In genomic region chr16:68283840-68284595, GRCh38 we compare ENCODE assay signal across 8 cellular contexts. TPM values are rescaled to one million over a fixed set of nuclear protein-coding genes. Genes with fewer than 3 reads are reported as not detected.
DNase-seq lines count a peak whose midpoint lies in the region; ATAC-seq, FAIRE-seq and TF ChIP-seq lines count a peak whose summit lies in the region.

No MANE protein-coding gene starts in this region.

- H3F3A ChIP-seq in PC-3 (ENCODE audit: low read length, unreplicated experiment) = no peaks in the 10 kb centered on the region

- SMC1A ChIA-PET in GM12878 (lab: Charles Lee; ENCODE audit: uncharacterized antibody, unreplicated experiment) = interaction anchor here (0.5 to 16.5 kb wide), 14 partner anchors 8 to 187 kb away, joined by 3 to 253 read pairs (median 4); partner anchors contain the start of genes PRMT7, SLC7A6 and SLC7A6OS

- H3K27me3 ChIP-seq in GM12878 (replicated peaks in 1 of 2; ENCODE audit: control insufficient read depth in 2 of 2, insufficient read depth in 2 of 2, low read length in 1 of 2) (no peaks in the 10 kb centered on the region), prostate gland (replicated peaks; ENCODE audit: insufficient read depth) (no peaks in the 10 kb centered on the region), PC-3 (ENCODE audit: low read length) (no peaks in the 10 kb centered on the region)

- H3K4me2 ChIP-seq in GM12878 (ENCODE audit: control insufficient read depth, insufficient read depth) (peak overlapping the region; percentile 77), PC-3 (ENCODE audit: low read length) (no peak overlapping the region)

- CTCF ChIA-PET in GM12878 (lab: Yijun Ruan, JAX) = interaction anchor here (0.8 to 5.2 kb wide), 12 partner anchors 8 to 101 kb away, joined by 3 to 126 read pairs (median 4); partner anchors contain the start of genes PRMT7, SLC7A6 and SLC7A6OS
- CTCF ChIA-PET in PC-3 (lab: Charles Lee) = no interaction called here

- TF ChIP-seq POLR2A in GM12878 (IDR thresholded peaks at IDR 0.05; ENCODE audit: low read depth, low read length) (no peak), prostate gland (IDR thresholded peaks at IDR 0.05) (no peak)

- H3K79me2 ChIP-seq in GM12878 (ENCODE audit: control insufficient read depth, insufficient read depth, low read length) (peaks cover 58% of the 10 kb centered on the region), PC-3 (ENCODE audit: low read length) (peaks cover 18% of the 10 kb centered on the region; the same call in 1 of the 2 replicates)

- 13% methylated on average over 9 of the region's 9 CpGs for WGBS in GM12878 (ENCODE audit: insufficient coverage, insufficient replicate concordance, low lambda C conversion rate, missing lambda C conversion rate)
- 70% methylated on average over 9 of the region's 9 CpGs for WGBS in prostate gland

- H3K9me2 ChIP-seq in PC-3 (replicated peaks; ENCODE audit: low read length) = no peaks in the 10 kb centered on the region

- TF ChIP-seq CTCF in GM12878 (IDR thresholded peaks at IDR 0.05 in 2 of 3, conservative IDR thresholded peaks at IDR 0.05 in 1 of 3; ENCODE audit: control insufficient read depth in 2 of 3, extremely low read depth in 1 of 3, insufficient read depth in 1 of 3, low read depth in 3 of 3, low read length in 3 of 3) (no peak), prostate gland (IDR thresholded peaks at IDR 0.05) (no peak), PC-3 (conservative IDR thresholded peaks at IDR 0.05; ENCODE audit: low read depth, low read length) (no peak)

- H2AFZ ChIP-seq in GM12878 (ENCODE audit: control insufficient read depth, low read depth, low read length) (no peak overlapping the region), PC-3 (ENCODE audit: low read length) (no peak overlapping the region)

- intact Hi-C loops in GM12878 (cut with micrococcal nuclease; ENCODE audit: unreplicated experiment) (no loop called here), prostate gland (cut with DNase I) (no loop called here), PC-3 (cut with micrococcal nuclease) (no loop called here)

- no peak for TF ChIP-seq EP300 in GM12878 (IDR thresholded peaks at IDR 0.05; ENCODE audit: borderline replicate concordance in 1 of 2, control insufficient read depth in 1 of 2, low read depth in 2 of 2, low read length in 2 of 2)

- H3K36me3 ChIP-seq in GM12878 (ENCODE audit: control insufficient read depth in 2 of 2, insufficient read depth in 2 of 2, low read length in 1 of 2) (peaks cover 15% of the 10 kb centered on the region in 2 experiments), prostate gland (no peaks in the 10 kb centered on the region), PC-3 (ENCODE audit: low read depth, low read length) (peaks cover 10% of the 10 kb centered on the region; the same call in 1 of the 2 replicates)

- H3K27ac ChIP-seq in GM12878 (ENCODE audit: control insufficient read depth, insufficient read depth) (peak overlapping the region; percentile 91), prostate gland (peak overlapping the region; percentile 32 to 44), PC-3 (ENCODE audit: low read length) (no peak overlapping the region)

- DNase-seq in GM12878 (ENCODE audit: low read depth, low spot score) (no peak), prostate gland (ENCODE audit: low spot score) (no peak), PC-3 (no peak), SK-N-DZ (ENCODE audit: low spot score) (no peak)
- DNase-seq in activated CD4-positive, alpha-beta T cell treated with anti-CD3 and anti-CD28 coated beads, Interleukin-2, amount 50 U/mL, for 1 hour = no peak

- RAD21 ChIA-PET in GM12878 (lab: Charles Lee; ENCODE audit: unreplicated experiment) = interaction anchor here (1.0 to 4.8 kb wide), 14 partner anchors 8 to 186 kb away, joined by 3 to 97 read pairs (median 7); partner anchors contain the start of genes PRMT7, SLC7A6 and SLC7A6OS

- H3K9ac ChIP-seq in GM12878 (ENCODE audit: control insufficient read depth, insufficient read depth, low read length) (peak overlapping the region; percentile 56), PC-3 (ENCODE audit: low read length) (no peak overlapping the region)

- ATAC-seq in GM18498 (IDR thresholded peaks at IDR 0.05; ENCODE audit: unreplicated experiment) (peak; percentile 54), HG02885 (IDR thresholded peaks at IDR 0.05; ENCODE audit: poor library complexity, unreplicated experiment) (peak; percentile 56), GM12878 (peak; percentile 68), GM18520 (IDR thresholded peaks at IDR 0.05; ENCODE audit: unreplicated experiment) (no peak), PC-3 (no peak)

- POLR2A ChIA-PET in GM12878 (lab: Charles Lee) = interaction anchor here (0.6 to 11.1 kb wide), 17 partner anchors 8 to 199 kb away, joined by 3 to 177 read pairs (median 4); partner anchors contain the start of genes NFATC3, PRMT7, SLC7A6 and SLC7A6OS
- POLR2A ChIA-PET in PC-3 (lab: Charles Lee; ENCODE audit: unreplicated experiment) = interaction anchor here (0.6 kb wide), 1 partner anchor 20 kb away, joined by 4 read pairs; the partner anchor contains the start of gene SLC7A6

- no peak for TF ChIP-seq RAD21 in GM12878 (IDR thresholded peaks at IDR 0.05; ENCODE audit: insufficient read depth, low read depth, low read length)

- peaks cover 70% of the 10 kb centered on the region for H3K4me1 ChIP-seq in GM12878 (ENCODE audit: control insufficient read depth, insufficient read depth, low read length)
- no peaks in the 10 kb centered on the region for H3K4me1 ChIP-seq in prostate gland (replicated peaks)
- peaks cover 15% of the 10 kb centered on the region for H3K4me1 ChIP-seq in PC-3 (ENCODE audit: insufficient read depth, low read length)

- H3K4me3 ChIP-seq in GM12878 (peak overlapping the region; percentile 23; the same call in 1 of the 2 replicates), prostate gland (no peak overlapping the region), PC-3 (ENCODE audit: low read length) (no peak overlapping the region)

- in situ Hi-C loops in GM12878 (cut with MboI) = no loop called here

- BruUV-seq in GM12878 (replicated peaks; lab: Mats Ljungman, UMichigan) = no TSS peak
- BruUV-seq in PC-3 (replicated peaks; lab: Mats Ljungman, UMichigan) = no TSS peak

- H4K20me1 ChIP-seq in GM12878 (ENCODE audit: control insufficient read depth, insufficient read depth) (no peaks in the 10 kb centered on the region), PC-3 (ENCODE audit: low read length) (no peaks in the 10 kb centered on the region)

- no peak for FAIRE-seq in GM12878 (lab: Jason Lieb, UNC)

- no peaks in the 10 kb centered on the region for H3K9me3 ChIP-seq in GM12878 (replicated peaks; ENCODE audit: control insufficient read depth, insufficient read depth, low read length)
- H3K9me3 ChIP-seq in prostate gland = no peaks in the 10 kb centered on the region
- H3K9me3 ChIP-seq in PC-3 (ENCODE audit: low read length) = no peaks in the 10 kb centered on the region

RNA-seq across cellular contexts. Expression of gene SLC7A6, which starts 19.7 kb away (rescaled TPM):
- 208 and 222 TPM in 2 replicates for total RNA-seq in GM12878 (2013; cell fraction: nucleolus; rRNA removed)
- 29.8 and 33.9 TPM in 2 replicates for total RNA-seq in GM12878 (2014; rRNA removed)
- 27.4 and 27.5 TPM in 2 replicates for total RNA-seq in GM12878 (2014; rRNA removed; fragmentation: Illumina TruSeq; extraction: Trizol)
- 51.3 and 60.4 TPM in 2 replicates for total RNA-seq in GM12878 (2021)
- polyA plus RNA-seq in GM12878 (2011; ENCODE audit: low read depth) = 28.5 TPM
- 46.3 and 53.6 TPM in 2 replicates for polyA plus RNA-seq in GM12878 (2011; rRNA removed)
- polyA plus RNA-seq in GM12878 (2011; cell fraction: cytosol; rRNA removed) = 49.2 and 50.2 TPM in 2 replicates
- 208 and 220 TPM in 2 replicates for polyA plus RNA-seq in GM12878 (2011; cell fraction: nucleus; rRNA removed)
- polyA plus RNA-seq in GM12878 (2012) = 25.9 and 29.0 TPM in 2 replicates
- polyA plus RNA-seq in GM12878 (2014; fragmentation: Illumina TruSeq; extraction: Trizol) = 60.1 and 66.5 TPM in 2 replicates
- 1 to 10 TPM; 8.2 TPM for polyA plus RNA-seq in GM12878 (2014; fragmentation: Nextera tagmentation; extraction: Ambion mirVana)
- polyA plus RNA-seq in GM12878 (2014; rRNA removed) = 52.7 and 55.0 TPM in 2 replicates
- 10 to 100 TPM; 26.6 to 27.4 TPM for polyA plus RNA-seq in GM12878 (2016; fragmentation: Nextera tagmentation; extraction: Ambion mirVana)
- polyA minus RNA-seq in GM12878 (2011; rRNA and poly(A)+ RNA removed) = 106 and 130 TPM in 2 replicates
- polyA minus RNA-seq in GM12878 (2011; cell fraction: cytosol; rRNA and poly(A)+ RNA removed) = 28.4 and 29.1 TPM in 2 replicates
- polyA minus RNA-seq in GM12878 (2011; cell fraction: nucleus; rRNA and poly(A)+ RNA removed) = 45.0 and 65.2 TPM in 2 replicates
- 10 to 100 TPM; 12.8 to 30.5 TPM for total RNA-seq in prostate gland
- total RNA-seq in PC-3 (2014; rRNA removed) = 22.2 and 24.7 TPM in 2 replicates
- 19.0 and 24.7 TPM in 2 replicates for polyA plus RNA-seq in SK-N-DZ (2014; cell fraction: cytosol; rRNA removed)
- 38.3 and 64.3 TPM in 2 replicates for polyA plus RNA-seq in SK-N-DZ (2014; cell fraction: nucleus; rRNA removed)

RNA-seq across cellular contexts. Expression of gene SLC7A6OS, which starts 26.7 kb away (rescaled TPM):
- total RNA-seq in GM12878 (2013; cell fraction: nucleolus; rRNA removed) = 46.8 and 51.0 TPM in 2 replicates
- 16.0 and 17.7 TPM in 2 replicates for total RNA-seq in GM12878 (2014; rRNA removed)
- 17.7 and 18.1 TPM in 2 replicates for total RNA-seq in GM12878 (2014; rRNA removed; fragmentation: Illumina TruSeq; extraction: Trizol)
- total RNA-seq in GM12878 (2021) = 17.7 and 22.0 TPM in 2 replicates
- 11.8 TPM for polyA plus RNA-seq in GM12878 (2011; ENCODE audit: low read depth)
- 17.8 and 19.6 TPM in 2 replicates for polyA plus RNA-seq in GM12878 (2011; rRNA removed)
- 8.7 and 9.2 TPM in 2 replicates for polyA plus RNA-seq in GM12878 (2011; cell fraction: cytosol; rRNA removed)
- polyA plus RNA-seq in GM12878 (2011; cell fraction: nucleus; rRNA removed) = 28.2 and 29.3 TPM in 2 replicates
- 14.3 and 16.2 TPM in 2 replicates for polyA plus RNA-seq in GM12878 (2012)
- 16.0 and 16.8 TPM in 2 replicates for polyA plus RNA-seq in GM12878 (2014; fragmentation: Illumina TruSeq; extraction: Trizol)
- polyA plus RNA-seq in GM12878 (2014; fragmentation: Nextera tagmentation; extraction: Ambion mirVana) = 1 to 10 TPM; 2.9 to 6.4 TPM
- polyA plus RNA-seq in GM12878 (2014; rRNA removed) = 13.9 and 16.0 TPM in 2 replicates
- polyA plus RNA-seq in GM12878 (2016; fragmentation: Nextera tagmentation; extraction: Ambion mirVana) = 10 to 100 TPM; 23.8 to 27.4 TPM
- 11.2 and 13.8 TPM in 2 replicates for polyA minus RNA-seq in GM12878 (2011; rRNA and poly(A)+ RNA removed)
- polyA minus RNA-seq in GM12878 (2011; cell fraction: cytosol; rRNA and poly(A)+ RNA removed) = 2.8 and 2.9 TPM in 2 replicates
- 10.0 and 16.6 TPM in 2 replicates for polyA minus RNA-seq in GM12878 (2011; cell fraction: nucleus; rRNA and poly(A)+ RNA removed)
- 10 to 100 TPM in 1 of 2 donors, 1 to 10 TPM in 1; 10.0 to 23.6 TPM for total RNA-seq in prostate gland
- total RNA-seq in PC-3 (2014; rRNA removed) = 12.6 TPM in 2 replicates
- polyA plus RNA-seq in SK-N-DZ (2014; cell fraction: cytosol; rRNA removed) = 14.8 and 15.7 TPM in 2 replicates
- 33.2 and 43.1 TPM in 2 replicates for polyA plus RNA-seq in SK-N-DZ (2014; cell fraction: nucleus; rRNA removed)

RNA-seq across cellular contexts. Expression of gene PRMT7, which starts 26.8 kb away (rescaled TPM):
- 287 and 321 TPM in 2 replicates for total RNA-seq in GM12878 (2013; cell fraction: nucleolus; rRNA removed)
- 45.8 and 48.5 TPM in 2 replicates for total RNA-seq in GM12878 (2014; rRNA removed)
- 32.6 and 33.4 TPM in 2 replicates for total RNA-seq in GM12878 (2014; rRNA removed; fragmentation: Illumina TruSeq; extraction: Trizol)
- 45.4 and 47.6 TPM in 2 replicates for total RNA-seq in GM12878 (2021)
- polyA plus RNA-seq in GM12878 (2011; ENCODE audit: low read depth) = 16.4 TPM
- 40.7 and 49.3 TPM in 2 replicates for polyA plus RNA-seq in GM12878 (2011; rRNA removed)
- 51.4 and 85.8 TPM in 2 replicates for polyA plus RNA-seq in GM12878 (2011; cell fraction: cytosol; rRNA removed)
- 460 and 573 TPM in 2 replicates for polyA plus RNA-seq in GM12878 (2011; cell fraction: nucleus; rRNA removed)
- 32.4 and 33.5 TPM in 2 replicates for polyA plus RNA-seq in GM12878 (2012)
- 28.6 and 43.3 TPM in 2 replicates for polyA plus RNA-seq in GM12878 (2014; fragmentation: Illumina TruSeq; extraction: Trizol)
- polyA plus RNA-seq in GM12878 (2014; fragmentation: Nextera tagmentation; extraction: Ambion mirVana) = 1 to 10 TPM; 5.1 to 5.6 TPM
- 52.4 and 56.1 TPM in 2 replicates for polyA plus RNA-seq in GM12878 (2014; rRNA removed)
- polyA plus RNA-seq in GM12878 (2016; fragmentation: Nextera tagmentation; extraction: Ambion mirVana) = 10 to 100 TPM; 36.9 to 40.7 TPM
- polyA minus RNA-seq in GM12878 (2011; rRNA and poly(A)+ RNA removed) = 54.9 and 77.8 TPM in 2 replicates
- 20.1 and 21.9 TPM in 2 replicates for polyA minus RNA-seq in GM12878 (2011; cell fraction: cytosol; rRNA and poly(A)+ RNA removed)
- 77.7 and 124 TPM in 2 replicates for polyA minus RNA-seq in GM12878 (2011; cell fraction: nucleus; rRNA and poly(A)+ RNA removed)
- total RNA-seq in prostate gland = 10 to 100 TPM; 45.2 to 77.9 TPM
- total RNA-seq in PC-3 (2014; rRNA removed) = 46.4 and 48.1 TPM in 2 replicates
- polyA plus RNA-seq in SK-N-DZ (2014; cell fraction: cytosol; rRNA removed) = 53.7 and 60.6 TPM in 2 replicates
- 116 and 144 TPM in 2 replicates for polyA plus RNA-seq in SK-N-DZ (2014; cell fraction: nucleus; rRNA removed)

RNA-seq across cellular contexts. Expression of gene PLA2G15, which starts 38.8 kb away (rescaled TPM):
- 16.6 and 18.3 TPM in 2 replicates for total RNA-seq in GM12878 (2013; cell fraction: nucleolus; rRNA removed)
- total RNA-seq in GM12878 (2014; rRNA removed) (8.2 and 8.4 TPM in 2 replicates), GM12878 (2014; rRNA removed; fragmentation: Illumina TruSeq; extraction: Trizol) (3.4 and 3.8 TPM in 2 replicates), GM12878 (2021) (7.6 and 7.8 TPM in 2 replicates), prostate gland (10 to 100 TPM; 15.7 to 39.5 TPM), PC-3 (2014; rRNA removed) (16.4 and 16.8 TPM in 2 replicates)
- polyA plus RNA-seq in GM12878 (2011; ENCODE audit: low read depth) = 3.6 TPM
- polyA plus RNA-seq in GM12878 (2011; rRNA removed) (3.1 and 6.3 TPM in 2 replicates), GM12878 (2014; fragmentation: Illumina TruSeq; extraction: Trizol) (1.5 and 3.0 TPM in 2 replicates), GM12878 (2014; fragmentation: Nextera tagmentation; extraction: Ambion mirVana) (1 to 10 TPM in 1 of 2 experiments, under 1 TPM in 1; 0.31 to 1.1 TPM), GM12878 (2014; rRNA removed) (7.8 and 8.5 TPM in 2 replicates), GM12878 (2016; fragmentation: Nextera tagmentation; extraction: Ambion mirVana) (1 to 10 TPM; 7.3 to 9.4 TPM)
- polyA plus RNA-seq in GM12878 (2011; cell fraction: cytosol; rRNA removed) = 8.2 and 8.9 TPM in 2 replicates
- 11.1 and 11.3 TPM in 2 replicates for polyA plus RNA-seq in GM12878 (2011; cell fraction: nucleus; rRNA removed)
- polyA plus RNA-seq in GM12878 (2012) = 5.8 and 8.0 TPM in 2 replicates
- polyA minus RNA-seq in GM12878 (2011; rRNA and poly(A)+ RNA removed) = 8.5 and 8.7 TPM in 2 replicates
- 4.8 and 5.7 TPM in 2 replicates for polyA minus RNA-seq in GM12878 (2011; cell fraction: cytosol; rRNA and poly(A)+ RNA removed)
- polyA minus RNA-seq in GM12878 (2011; cell fraction: nucleus; rRNA and poly(A)+ RNA removed) = 4.1 and 7.2 TPM in 2 replicates
- polyA plus RNA-seq in SK-N-DZ (2014; cell fraction: cytosol; rRNA removed) = 13.1 and 15.1 TPM in 2 replicates
- 12.6 and 13.1 TPM in 2 replicates for polyA plus RNA-seq in SK-N-DZ (2014; cell fraction: nucleus; rRNA removed)

RNA-seq across cellular contexts. Expression of gene ESRP2, which starts 48.1 kb away (rescaled TPM):
- not detected in 2 replicates for total RNA-seq in GM12878 (2013; cell fraction: nucleolus; rRNA removed)
- 0.11 TPM in 1 of 2 replicates, not detected in the other for total RNA-seq in GM12878 (2014; rRNA removed)
- 0.04 TPM in 1 of 2 replicates, not detected in the other for total RNA-seq in GM12878 (2014; rRNA removed; fragmentation: Illumina TruSeq; extraction: Trizol)
- 0.08 and 0.29 TPM in 2 replicates for total RNA-seq in GM12878 (2021)
- polyA plus RNA-seq in GM12878 (2011; ENCODE audit: low read depth) = not detected
- not detected in 2 replicates for polyA plus RNA-seq in GM12878 (2011; rRNA removed)
- polyA plus RNA-seq in GM12878 (2011; cell fraction: cytosol; rRNA removed) = not detected in 2 replicates
- 0.03 and 0.18 TPM in 2 replicates for polyA plus RNA-seq in GM12878 (2011; cell fraction: nucleus; rRNA removed)
- polyA plus RNA-seq in GM12878 (2012) = 0.10 and 0.42 TPM in 2 replicates
- 0.06 TPM in 1 of 2 replicates, not detected in the other for polyA plus RNA-seq in GM12878 (2014; fragmentation: Illumina TruSeq; extraction: Trizol)
- polyA plus RNA-seq in GM12878 (2014; fragmentation: Nextera tagmentation; extraction: Ambion mirVana) = under 1 TPM in 1 of 2 experiments, not detected in 1; 0.08 TPM
- polyA plus RNA-seq in GM12878 (2014; rRNA removed) = 0.13 and 0.23 TPM in 2 replicates
- polyA plus RNA-seq in GM12878 (2016; fragmentation: Nextera tagmentation; extraction: Ambion mirVana) = under 1 TPM; 0.12 to 0.64 TPM
- 0.10 TPM in 1 of 2 replicates, not detected in the other for polyA minus RNA-seq in GM12878 (2011; rRNA and poly(A)+ RNA removed)
- polyA minus RNA-seq in GM12878 (2011; cell fraction: cytosol; rRNA and poly(A)+ RNA removed) = 1.0 TPM in 1 of 2 replicates, not detected in the other
- polyA minus RNA-seq in GM12878 (2011; cell fraction: nucleus; rRNA and poly(A)+ RNA removed) = 0.36 and 0.38 TPM in 2 replicates
- total RNA-seq in prostate gland = 10 to 100 TPM; 24.5 to 48.1 TPM
- total RNA-seq in PC-3 (2014; rRNA removed) = 46.9 and 48.1 TPM in 2 replicates
- 0.07 and 3.4 TPM in 2 replicates for polyA plus RNA-seq in SK-N-DZ (2014; cell fraction: cytosol; rRNA removed)
- 0.24 and 1.7 TPM in 2 replicates for polyA plus RNA-seq in SK-N-DZ (2014; cell fraction: nucleus; rRNA removed)

Comparison
In these comparisons a context has a peak if more than half of its experiments do, and no peak if none do; other contexts are left out.
1. ATAC-seq: peak in GM18498 (single experiment), HG02885 (single experiment) and GM12878 (single experiment); none in GM18520 (single experiment) and PC-3 (single experiment).